In genomic region chr13:113862191-113862765, GRCh38 we compare ENCODE assay signal across 9 cellular contexts. TPM values are rescaled to one million over a fixed set of nuclear protein-coding genes. Genes with fewer than 3 reads are reported as not detected.
DNase-seq lines count a peak whose midpoint lies in the region; ATAC-seq and FAIRE-seq lines count a peak whose summit lies in the region.
"Had no signal": no experiment of that assay in that cellular context is flagged by ENCODE, and none has a peak within 500 bp of the region (broad histone marks: within the 10 kb centered on the region; RNA-seq: fewer than 3 reads in every experiment).

No MANE protein-coding gene starts in this region.

- no peak for DNase-seq in HAP-1 (ENCODE audit: low spot score in 2 of 2)
- no peak for DNase-seq in activated T-helper 2 cell treated with anti-CD3 and anti-CD28 coated beads, Interferon-gamma antibody, Interleukin-2, Interleukin-4, amounts not matched to agents 10 μg/mL and 5 μg/mL and 100 μg/mL, durations not matched to agents 14 hours and 24 hours and 36 hours (ENCODE audit: low spot score)
- DNase-seq in left ventricle myocardium superior = no peak
- DNase-seq in small intestine = no peak
- no peak for DNase-seq in stimulated activated CD4-positive, alpha-beta T cell treated with anti-CD3 and anti-CD28 coated beads, Interleukin-12 subunit alpha, Interleukin-12 subunit beta, amount 100 ng/mL, for 4 hours
- DNase-seq in NCI-H1092 treated with DMSO at 0.1 percent for 48 hours (lab: John Stamatoyannopoulos, UW) = no peak
- DNase-seq in NCI-H1105 (lab: John Stamatoyannopoulos, UW) = no peak

- H3K27ac Mint-ChIP-seq in activated T-helper 2 cell treated with anti-CD3 and anti-CD28 coated beads, Interferon-gamma antibody, Interleukin-2, Interleukin-4, amounts not matched to agents 10 μg/mL and 5 μg/mL and 100 μg/mL, durations not matched to agents 14 hours and 24 hours and 36 hours = no peak overlapping the region

- H3K27me3 ChIP-seq in HAP-1 (ENCODE audit: low read depth) (0 out of 2 replicates have a peak, but pooled peaks cover 8% of the 10 kb centered on the region), small intestine (ENCODE audit: control insufficient read depth in 2 of 2, insufficient read depth in 2 of 2, low read length in 2 of 2) (no peaks in the 10 kb centered on the region)

- H3K36me3 ChIP-seq in HAP-1 (replicated peaks) (no peaks in the 10 kb centered on the region), small intestine (ENCODE audit: control insufficient read depth in 2 of 2, insufficient read depth in 2 of 2, low read length in 2 of 2) (no peaks in the 10 kb centered on the region)

- H3K4me1 Mint-ChIP-seq in activated T-helper 2 cell treated with anti-CD3 and anti-CD28 coated beads, Interferon-gamma antibody, Interleukin-2, Interleukin-4, amounts not matched to agents 10 μg/mL and 5 μg/mL and 100 μg/mL, durations not matched to agents 14 hours and 24 hours and 36 hours (ENCODE audit: low read depth) = peaks cover 4% of the 10 kb centered on the region

- in situ Hi-C loops in HAP-1 (cut with MboI; ENCODE audit: low sequenced_read_pairs) = no loop called here

- no peak for FAIRE-seq in small intestine (lab: Jason Lieb, UNC)

- peak overlapping the region; percentile 70 for H3K4me3 Mint-ChIP-seq in activated T-helper 2 cell treated with anti-CD3 and anti-CD28 coated beads, Interferon-gamma antibody, Interleukin-2, Interleukin-4, amounts not matched to agents 10 μg/mL and 5 μg/mL and 100 μg/mL, durations not matched to agents 14 hours and 24 hours and 36 hours (ENCODE audit: low read depth)

- H3K4me3 ChIP-seq in HAP-1 (peak overlapping the region; percentile 42; the same call in 1 of the 2 replicates), small intestine (ENCODE audit: low read depth in 1 of 2, low read length in 2 of 2) (peak overlapping the region in 1 of 2 donors; percentile 90)

- peak overlapping the region; percentile 89 to 93 for H3K27ac ChIP-seq in small intestine (ENCODE audit: low read depth in 1 of 2, low read length in 1 of 2)
- H3K27ac ChIP-seq: VCaP had no signal

- H3K9me3 ChIP-seq in HAP-1 (no peaks in the 10 kb centered on the region), small intestine (ENCODE audit: control insufficient read depth, low read depth) (no peaks in the 10 kb centered on the region)

- H3K27me3 Mint-ChIP-seq in activated T-helper 2 cell treated with anti-CD3 and anti-CD28 coated beads, Interferon-gamma antibody, Interleukin-2, Interleukin-4, amounts not matched to agents 10 μg/mL and 5 μg/mL and 100 μg/mL, durations not matched to agents 14 hours and 24 hours and 36 hours (ENCODE audit: low read depth) = peaks cover 38% of the 10 kb centered on the region

- peaks cover 5% of the 10 kb centered on the region; the same call in 1 of the 2 replicates for H3K4me1 ChIP-seq in HAP-1
- peaks cover 0 to 6% of the 10 kb centered on the region in 2 donors for H3K4me1 ChIP-seq in small intestine (ENCODE audit: control insufficient read depth in 2 of 2, insufficient read depth in 1 of 2, low read depth in 1 of 2, low read length in 1 of 2)

- intact Hi-C loops in activated T-helper 2 cell treated with anti-CD3 and anti-CD28 coated beads, Interferon-gamma antibody, Interleukin-2, Interleukin-4, amounts not matched to agents 10 μg/mL and 5 μg/mL and 100 μg/mL, durations not matched to agents 14 hours and 24 hours and 36 hours (cut with micrococcal nuclease) = no loop called here
- intact Hi-C loops in left ventricle myocardium superior (cut with micrococcal nuclease) = no loop called here

- peaks cover 14% of the 10 kb centered on the region for H3K9me3 Mint-ChIP-seq in activated T-helper 2 cell treated with anti-CD3 and anti-CD28 coated beads, Interferon-gamma antibody, Interleukin-2, Interleukin-4, amounts not matched to agents 10 μg/mL and 5 μg/mL and 100 μg/mL, durations not matched to agents 14 hours and 24 hours and 36 hours

- WGBS in small intestine, 3 donors = 24 to 62% (median 54%) methylated on average over 21 of the region's 21 CpGs

- no peaks in the 10 kb centered on the region for H3K36me3 Mint-ChIP-seq in activated T-helper 2 cell treated with anti-CD3 and anti-CD28 coated beads, Interferon-gamma antibody, Interleukin-2, Interleukin-4, amounts not matched to agents 10 μg/mL and 5 μg/mL and 100 μg/mL, durations not matched to agents 14 hours and 24 hours and 36 hours (ENCODE audit: low read depth)

- ATAC-seq in left ventricle myocardium superior (peak; percentile 5), HG03457 (IDR thresholded peaks at IDR 0.05; ENCODE audit: unreplicated experiment) (no peak)

RNA-seq across cellular contexts. Expression of gene GAS6, which starts 1.6 kb away (rescaled TPM):
- total RNA-seq in activated T-helper 2 cell treated with anti-CD3 and anti-CD28 coated beads, Interferon-gamma antibody, Interleukin-2, Interleukin-4, amounts not matched to agents 10 μg/mL and 5 μg/mL and 100 μg/mL, durations not matched to agents 14 hours and 24 hours and 36 hours = 0.14 and 0.32 TPM in 2 replicates
- total RNA-seq in left ventricle myocardium superior = 210 TPM
- polyA plus RNA-seq in small intestine = 100 to 1,000 TPM in 2 of 3 donors, 10 to 100 TPM in 1; 69.2 to 136 (median 103) TPM

Comparison
In these comparisons a context has a peak if more than half of its experiments do, and no peak if none do; other contexts are left out.
1. RNA of gene GAS6, which starts 1.6 kb away (total RNA-seq): 210 TPM in left ventricle myocardium superior (single experiment); 0.14 to 0.32 TPM in activated T-helper 2 cell treated with anti-CD3 and anti-CD28 coated beads, Interferon-gamma antibody, Interleukin-2, Interleukin-4, amounts not matched to agents 10 μg/mL and 5 μg/mL and 100 μg/mL, durations not matched to agents 14 hours and 24 hours and 36 hours; every median in the first group is over 100 times any median in the second.